Comparison of ENCODE assay signal across 1 cellular context in genomic region chr14:73663548-73664212, GRCh38.
TF ChIP-seq lines count a peak whose summit lies in the region.

No MANE protein-coding gene starts in this region.

TF ChIP-seq in GM12878, 131 proteins besides CTCF, POLR2A, EP300 and RAD21 (continued from another document):
- TF ChIP-seq ZBTB4 (CRISPR knock-in tag; IDR thresholded peaks at IDR 0.05) (no peak), REST (IDR thresholded peaks at IDR 0.05; ENCODE audit: low read depth, low read length) (no peak), YBX1 (IDR thresholded peaks at IDR 0.05) (no peak), BCL11A (IDR thresholded peaks at IDR 0.05; ENCODE audit: low read depth, low read length) (0 out of 2 replicates have a peak, but pooled peaks have one; percentile 13), ETV6 (conservative IDR thresholded peaks at IDR 0.05 in 1 of 2, IDR thresholded peaks at IDR 0.05 in 1 of 2; ENCODE audit: borderline replicate concordance in 1 of 2, low read depth in 1 of 2) (no peak), TAF1 (IDR thresholded peaks at IDR 0.05; ENCODE audit: borderline replicate concordance, low read depth, low read length) (no peak), CBX3 (IDR thresholded peaks at IDR 0.05; ENCODE audit: borderline replicate concordance, low read depth) (no peak), PKNOX1 (IDR thresholded peaks at IDR 0.05) (no peak), RELB (IDR thresholded peaks at IDR 0.05; ENCODE audit: low read depth) (peak; percentile 91), SIN3A (IDR thresholded peaks at IDR 0.05; ENCODE audit: low read depth, low read length) (no peak), ZSCAN29 (IDR thresholded peaks at IDR 0.05) (no peak), LARP7 (IDR thresholded peaks at IDR 0.05) (no peak), WRNIP1 (IDR thresholded peaks at IDR 0.05; ENCODE audit: borderline replicate concordance, low read depth, low read length) (no peak), SRF (IDR thresholded peaks at IDR 0.05; ENCODE audit: low read depth in 2 of 2, low read length in 2 of 2) (no peak), TBL1XR1 (IDR thresholded peaks at IDR 0.05; ENCODE audit: low read depth, low read length) (no peak), HSF1 (IDR thresholded peaks at IDR 0.05; ENCODE audit: low read depth, low read length) (no peak), SMARCA5 (IDR thresholded peaks at IDR 0.05) (no peak), PAX5 (IDR thresholded peaks at IDR 0.05; ENCODE audit: borderline replicate concordance, low read depth, low read length) (0 out of 2 replicates have a peak, but pooled peaks have one; percentile 13), TCF7 (IDR thresholded peaks at IDR 0.05; ENCODE audit: borderline replicate concordance) (peak; percentile 59; the same call in 1 of the 2 replicates), ZZZ3 (IDR thresholded peaks at IDR 0.05; ENCODE audit: control insufficient read depth, insufficient read length, low read depth) (no peak), USF1 (IDR thresholded peaks at IDR 0.05; ENCODE audit: borderline replicate concordance, extremely low read length, insufficient read depth, low read depth, low read length) (no peak), IRF4 (IDR thresholded peaks at IDR 0.05; ENCODE audit: low read depth, low read length) (0 out of 2 replicates have a peak, but pooled peaks have one; percentile 12), IKZF2 (IDR thresholded peaks at IDR 0.05) (peak; percentile 75 to 79), ZBTB40 (IDR thresholded peaks at IDR 0.05; ENCODE audit: borderline replicate concordance) (no peak), ZNF217 (IDR thresholded peaks at IDR 0.05) (no peak)
- TF ChIP-seq, protein P1, sequence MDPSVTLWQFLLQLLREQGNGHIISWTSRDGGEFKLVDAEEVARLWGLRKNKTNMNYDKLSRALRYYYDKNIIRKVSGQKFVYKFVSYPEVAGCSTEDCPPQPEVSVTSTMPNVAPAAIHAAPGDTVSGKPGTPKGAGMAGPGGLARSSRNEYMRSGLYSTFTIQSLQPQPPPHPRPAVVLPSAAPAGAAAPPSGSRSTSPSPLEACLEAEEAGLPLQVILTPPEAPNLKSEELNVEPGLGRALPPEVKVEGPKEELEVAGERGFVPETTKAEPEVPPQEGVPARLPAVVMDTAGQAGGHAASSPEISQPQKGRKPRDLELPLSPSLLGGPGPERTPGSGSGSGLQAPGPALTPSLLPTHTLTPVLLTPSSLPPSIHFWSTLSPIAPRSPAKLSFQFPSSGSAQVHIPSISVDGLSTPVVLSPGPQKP (IDR thresholded peaks at IDR 0.05; ENCODE audit: low read depth, low read length) = no peak
- TF ChIP-seq, protein P2, sequence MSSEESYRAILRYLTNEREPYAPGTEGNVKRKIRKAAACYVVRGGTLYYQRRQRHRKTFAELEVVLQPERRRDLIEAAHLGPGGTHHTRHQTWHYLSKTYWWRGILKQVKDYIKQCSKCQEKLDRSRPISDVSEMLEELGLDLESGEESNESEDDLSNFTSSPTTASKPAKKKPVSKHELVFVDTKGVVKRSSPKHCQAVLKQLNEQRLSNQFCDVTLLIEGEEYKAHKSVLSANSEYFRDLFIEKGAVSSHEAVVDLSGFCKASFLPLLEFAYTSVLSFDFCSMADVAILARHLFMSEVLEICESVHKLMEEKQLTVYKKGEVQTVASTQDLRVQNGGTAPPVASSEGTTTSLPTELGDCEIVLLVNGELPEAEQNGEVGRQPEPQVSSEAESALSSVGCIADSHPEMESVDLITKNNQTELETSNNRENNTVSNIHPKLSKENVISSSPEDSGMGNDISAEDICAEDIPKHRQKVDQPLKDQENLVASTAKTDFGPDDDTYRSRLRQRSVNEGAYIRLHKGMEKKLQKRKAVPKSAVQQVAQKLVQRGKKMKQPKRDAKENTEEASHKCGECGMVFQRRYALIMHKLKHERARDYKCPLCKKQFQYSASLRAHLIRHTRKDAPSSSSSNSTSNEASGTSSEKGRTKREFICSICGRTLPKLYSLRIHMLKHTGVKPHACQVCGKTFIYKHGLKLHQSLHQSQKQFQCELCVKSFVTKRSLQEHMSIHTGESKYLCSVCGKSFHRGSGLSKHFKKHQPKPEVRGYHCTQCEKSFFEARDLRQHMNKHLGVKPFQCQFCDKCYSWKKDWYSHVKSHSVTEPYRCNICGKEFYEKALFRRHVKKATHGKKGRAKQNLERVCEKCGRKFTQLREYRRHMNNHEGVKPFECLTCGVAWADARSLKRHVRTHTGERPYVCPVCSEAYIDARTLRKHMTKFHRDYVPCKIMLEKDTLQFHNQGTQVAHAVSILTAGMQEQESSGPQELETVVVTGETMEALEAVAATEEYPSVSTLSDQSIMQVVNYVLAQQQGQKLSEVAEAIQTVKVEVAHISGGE (CRISPR knock-in tag; IDR thresholded peaks at IDR 0.05) = no peak
- TF ChIP-seq, protein P3, sequence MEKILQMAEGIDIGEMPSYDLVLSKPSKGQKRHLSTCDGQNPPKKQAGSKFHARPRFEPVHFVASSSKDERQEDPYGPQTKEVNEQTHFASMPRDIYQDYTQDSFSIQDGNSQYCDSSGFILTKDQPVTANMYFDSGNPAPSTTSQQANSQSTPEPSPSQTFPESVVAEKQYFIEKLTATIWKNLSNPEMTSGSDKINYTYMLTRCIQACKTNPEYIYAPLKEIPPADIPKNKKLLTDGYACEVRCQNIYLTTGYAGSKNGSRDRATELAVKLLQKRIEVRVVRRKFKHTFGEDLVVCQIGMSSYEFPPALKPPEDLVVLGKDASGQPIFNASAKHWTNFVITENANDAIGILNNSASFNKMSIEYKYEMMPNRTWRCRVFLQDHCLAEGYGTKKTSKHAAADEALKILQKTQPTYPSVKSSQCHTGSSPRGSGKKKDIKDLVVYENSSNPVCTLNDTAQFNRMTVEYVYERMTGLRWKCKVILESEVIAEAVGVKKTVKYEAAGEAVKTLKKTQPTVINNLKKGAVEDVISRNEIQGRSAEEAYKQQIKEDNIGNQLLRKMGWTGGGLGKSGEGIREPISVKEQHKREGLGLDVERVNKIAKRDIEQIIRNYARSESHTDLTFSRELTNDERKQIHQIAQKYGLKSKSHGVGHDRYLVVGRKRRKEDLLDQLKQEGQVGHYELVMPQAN (conservative IDR thresholded peaks at IDR 0.05) = no peak
